In genomic region chr18:80262241-80263033, GRCh38 we compare ENCODE assay signal across 8 cellular contexts. TPM values are rescaled to one million over a fixed set of nuclear protein-coding genes. Genes with fewer than 3 reads are reported as not detected.
A peak's percentile ranks its signal among the peaks of the same experiment; 100 is the strongest.
DNase-seq lines count a peak whose midpoint lies in the region; ATAC-seq and TF ChIP-seq lines count a peak whose summit lies in the region.
"Not testable (repeated sequence)": the region's sequence is repeated elsewhere in the genome, so short reads cannot be mapped to it uniquely, and the experiment has no call there.

No MANE protein-coding gene starts in this region.

- in situ Hi-C loops in astrocyte of the cerebellum (cut with HindIII; ENCODE audit: low sequenced_read_pairs) = not testable (repeated sequence)

- intact Hi-C loops in activated CD4-positive, alpha-beta T cell treated with anti-CD3 and anti-CD28 coated beads, Interleukin-2, amount 10 ng/mL, durations not matched to agents 24 days and 14 days (cut with micrococcal nuclease) = not testable (repeated sequence)

- ATAC-seq in left lobe of liver = peak; percentile 53

- not testable (repeated sequence) for H4K20me1 ChIP-seq in fibroblast of lung (ENCODE audit: control insufficient read depth, extremely low read depth, insufficient read depth, low read length)

- H3K79me2 ChIP-seq in fibroblast of lung (ENCODE audit: control insufficient read depth, insufficient read depth, low read length) = not testable (repeated sequence)

- not testable (repeated sequence) for H3K27me3 ChIP-seq in fibroblast of lung (ENCODE audit: control insufficient read depth, insufficient read depth, low read length)

- not testable (repeated sequence) for H3K4me3 Mint-ChIP-seq in activated CD4-positive, alpha-beta T cell treated with anti-CD3 and anti-CD28 coated beads, Interleukin-2, amount 10 ng/mL, durations not matched to agents 24 days and 14 days; type B pancreatic cell

- not testable (repeated sequence) for H3K36me3 ChIP-seq in fibroblast of lung (ENCODE audit: control insufficient read depth, insufficient read depth, low read length)

- not testable (repeated sequence) for H3K27me3 Mint-ChIP-seq in activated CD4-positive, alpha-beta T cell treated with anti-CD3 and anti-CD28 coated beads, Interleukin-2, amount 10 ng/mL, durations not matched to agents 24 days and 14 days; type B pancreatic cell

- H3K36me3 Mint-ChIP-seq in activated CD4-positive, alpha-beta T cell treated with anti-CD3 and anti-CD28 coated beads, Interleukin-2, amount 10 ng/mL, durations not matched to agents 24 days and 14 days (ENCODE audit: low read depth); type B pancreatic cell: not testable (repeated sequence)

- H3K4me1 Mint-ChIP-seq in activated CD4-positive, alpha-beta T cell treated with anti-CD3 and anti-CD28 coated beads, Interleukin-2, amount 10 ng/mL, durations not matched to agents 24 days and 14 days; type B pancreatic cell (ENCODE audit: unreplicated experiment): not testable (repeated sequence)

- peak; percentile 85 for DNase-seq in ELF-1 (ENCODE audit: low read depth, low spot score)
- not testable (repeated sequence) for DNase-seq in LNCaP clone FGC (ENCODE audit: low read depth); astrocyte of the cerebellum (ENCODE audit: low read depth); fibroblast of lung (ENCODE audit: low read depth in 2 of 2); retinal pigment epithelial cell (ENCODE audit: low read depth)
- peak; percentile 73 for DNase-seq in activated CD4-positive, alpha-beta T cell treated with anti-CD3 and anti-CD28 coated beads, Interleukin-2, amount 10 ng/mL, durations not matched to agents 24 days and 14 days
- peak; percentile 57 for DNase-seq in left lobe of liver (ENCODE audit: low spot score)
- peak; percentile 69 for DNase-seq in type B pancreatic cell (ENCODE audit: extremely low spot score, unreplicated experiment)

- H3K4me2 ChIP-seq in fibroblast of lung (ENCODE audit: extremely low read depth, insufficient read depth, low read length) = not testable (repeated sequence)

- not testable (repeated sequence) for H3K9ac ChIP-seq in fibroblast of lung (ENCODE audit: insufficient read depth, low read length)

- not testable (repeated sequence) for H3K27ac ChIP-seq in fibroblast of lung (ENCODE audit: insufficient read depth, low read length)

- H3K4me1 ChIP-seq in fibroblast of lung (ENCODE audit: control insufficient read depth, extremely low read depth, insufficient read depth, low read length) = not testable (repeated sequence)

- H3K4me3 ChIP-seq in LNCaP clone FGC (ENCODE audit: low read depth, low read length); astrocyte of the cerebellum (ENCODE audit: low read depth, low read length); fibroblast of lung (replicated peaks in 1 of 4; ENCODE audit: control extremely low read depth in 1 of 4, insufficient read depth in 1 of 4, low read depth in 3 of 4, low read length in 4 of 4); retinal pigment epithelial cell (ENCODE audit: low read length): not testable (repeated sequence)

- TF ChIP-seq CTCF in LNCaP clone FGC (IDR thresholded peaks at IDR 0.05; ENCODE audit: control insufficient read depth, extremely low read depth, insufficient read depth) (peak; percentile 86), astrocyte of the cerebellum (IDR thresholded peaks at IDR 0.05; ENCODE audit: low read depth, low read length, missing control alignments) (peak; percentile 28), fibroblast of lung (conservative IDR thresholded peaks at IDR 0.05 in 1 of 2, IDR thresholded peaks at IDR 0.05 in 1 of 2; ENCODE audit: low read depth in 1 of 2, low read length in 2 of 2) (peak; percentile 33 to 50), retinal pigment epithelial cell (conservative IDR thresholded peaks at IDR 0.05; ENCODE audit: low read depth, low read length) (peak; percentile 57), type B pancreatic cell (conservative IDR thresholded peaks at IDR 0.05) (peak; percentile 67)

- H3K9me3 ChIP-seq in fibroblast of lung (ENCODE audit: control insufficient read depth, insufficient read depth, low read depth, low read length) = not testable (repeated sequence)

- not testable (repeated sequence) for H3K27ac Mint-ChIP-seq in activated CD4-positive, alpha-beta T cell treated with anti-CD3 and anti-CD28 coated beads, Interleukin-2, amount 10 ng/mL, durations not matched to agents 24 days and 14 days
- peak overlapping the region; percentile 31 for H3K27ac Mint-ChIP-seq in type B pancreatic cell

- not testable (repeated sequence) for H3K9me3 Mint-ChIP-seq in activated CD4-positive, alpha-beta T cell treated with anti-CD3 and anti-CD28 coated beads, Interleukin-2, amount 10 ng/mL, durations not matched to agents 24 days and 14 days; type B pancreatic cell

- not testable (repeated sequence) for H2AFZ ChIP-seq in fibroblast of lung (ENCODE audit: low read length)

RNA-seq across cellular contexts. Expression of gene PARD6G, which starts 15.1 kb away (rescaled TPM):
- total RNA-seq in activated CD4-positive, alpha-beta T cell treated with anti-CD3 and anti-CD28 coated beads, Interleukin-2, amount 10 ng/mL, durations not matched to agents 24 days and 14 days = 0.40 and 0.47 TPM in 2 replicates
- total RNA-seq in fibroblast of lung (2.1 and 3.1 TPM in 2 replicates), left lobe of liver (2.3 TPM), type B pancreatic cell (ENCODE audit: low replicate concordance) (10.2 and 21.8 TPM in 2 replicates)
- 1.0 and 1.2 TPM in 2 replicates for polyA plus RNA-seq in fibroblast of lung
- polyA plus RNA-seq in fibroblast of lung (2012) = 1.6 and 2.9 TPM in 2 replicates
- polyA minus RNA-seq in fibroblast of lung (ENCODE audit: low replicate concordance) = 2.4 and 2.6 TPM in 2 replicates

Comparison
In these comparisons a context has a peak if more than half of its experiments do, and no peak if none do; other contexts are left out.
1. CTCF ChIP-seq: peak in every context shown above with its lines; median percentile 86 in LNCaP clone FGC; 67 in type B pancreatic cell; 57 in retinal pigment epithelial cell; 42 in fibroblast of lung; 28 in astrocyte of the cerebellum.